ENCODE assay signal across 15 cellular contexts in the genomic region with DNA sequence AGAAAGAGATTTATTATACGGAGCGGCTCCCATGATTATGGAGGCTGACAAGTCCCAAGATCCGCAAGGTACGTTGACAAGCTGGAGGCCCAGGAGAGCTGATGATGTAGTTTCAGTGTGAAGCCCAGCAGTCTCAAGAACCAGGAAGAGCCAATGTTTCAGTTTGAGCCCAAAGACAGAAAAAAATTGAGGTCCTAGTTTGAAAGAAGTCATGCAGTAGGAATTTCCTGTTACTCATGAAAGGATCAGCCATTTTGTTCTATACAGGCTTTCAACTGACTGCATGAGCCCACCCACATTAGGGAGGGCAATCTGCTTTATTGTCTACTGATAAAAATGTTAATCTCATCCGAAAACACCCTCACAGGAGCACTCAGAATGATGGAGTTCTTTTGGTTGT. TPM values are rescaled to one million over a fixed set of nuclear protein-coding genes. Genes with fewer than 3 reads are reported as not detected.
DNase-seq lines count a peak whose midpoint lies in the region; ATAC-seq, FAIRE-seq and TF ChIP-seq lines count a peak whose summit lies in the region.
"Had no signal": no experiment of that assay in that cellular context is flagged by ENCODE, and none has a peak within 500 bp of the region (broad histone marks: within the 10 kb centered on the region; RNA-seq: fewer than 3 reads in every experiment).

No MANE protein-coding gene starts in this region.

- peak overlapping the region; percentile 84 for H2AFZ ChIP-seq in endothelial cell of umbilical vein (ENCODE audit: low read depth, low read length)

- H3K79me2 ChIP-seq in endothelial cell of umbilical vein (ENCODE audit: control insufficient read depth, insufficient read depth, low read length): no peaks in the 10 kb centered on the region

- no TSS peak for BruUV-seq in endothelial cell of umbilical vein (replicated peaks; lab: Mats Ljungman, UMichigan)

- peak overlapping the region; percentile 57 for H3K4me2 ChIP-seq in endothelial cell of umbilical vein (ENCODE audit: insufficient read depth, low read length)

- H3K9ac ChIP-seq in endothelial cell of umbilical vein (replicated peaks; ENCODE audit: extremely low read depth, insufficient read depth, low read length): peak overlapping the region; percentile 44

- POLR2A ChIA-PET in endothelial cell of umbilical vein (lab: Charles Lee): interaction anchor here (0.8 kb wide), 1 partner anchor 71 kb away, joined by 3 read pairs; no protein-coding TSS in a partner anchor

- FAIRE-seq in RCC 7860 (lab: Jason Lieb, UNC) (no peak), endothelial cell of umbilical vein (lab: Jason Lieb, UNC) (peak; percentile 92)

- peak; percentile 40 for DNase-seq in AG20443 (ENCODE audit: low spot score)
- peak; percentile 65 for DNase-seq in RCC 7860 (ENCODE audit: low spot score)
- DNase-seq in endothelial cell of umbilical vein (ENCODE audit: low read depth, low spot score): peak; percentile 88
- peak; percentile 21 for DNase-seq in myocyte (ENCODE audit: low read depth)
- no peak for DNase-seq in activated CD4-positive, alpha-beta T cell treated with anti-CD3 and anti-CD28 coated beads, Interleukin-2, amount 50 U/mL, for 1 hour
- no peak for DNase-seq in activated T-helper 1 cell treated with anti-CD3 and anti-CD28 coated beads, Interleukin-12 subunit alpha, Interleukin-12 subunit beta, Interleukin-2, Interleukin-4 antibody, amounts not matched to agents 30 ng/mL and 10 ng/mL and 1 ng/mL, durations not matched to agents 14 hours and 24 hours and 36 hours (ENCODE audit: low spot score)
- no peak for DNase-seq in NCI-H128 (lab: John Stamatoyannopoulos, UW; ENCODE audit: unreplicated experiment)
- DNase-seq: left cardiac atrium, NCI-H1105 treated with DMSO at 0.1 percent for 48 hours, NCI-H526 treated with DMSO at 0.1 percent for 48 hours, SHP77 treated with DMSO at 0.1 percent for 48 hours had no signal

- H3K27me3 ChIP-seq in endothelial cell of umbilical vein (ENCODE audit: control insufficient read depth in 2 of 2, insufficient read depth in 2 of 2, low read length in 2 of 2): no peaks in the 10 kb centered on the region
- H3K27me3 ChIP-seq: ascending aorta, neutrophil had no signal

- no peaks in the 10 kb centered on the region for H3K9me3 ChIP-seq in endothelial cell of umbilical vein (replicated peaks; ENCODE audit: control insufficient read depth, insufficient read depth, low read length)
- H3K9me3 ChIP-seq: neutrophil had no signal

- no peak for ATAC-seq in GM21381 (IDR thresholded peaks at IDR 0.05; ENCODE audit: unreplicated experiment)
- ATAC-seq: left cardiac atrium had no signal

- H3K36me3 Mint-ChIP-seq in activated T-helper 1 cell treated with anti-CD3 and anti-CD28 coated beads, Interleukin-12 subunit alpha, Interleukin-12 subunit beta, Interleukin-2, Interleukin-4 antibody, amounts not matched to agents 30 ng/mL and 10 ng/mL and 1 ng/mL, durations not matched to agents 14 hours and 24 hours and 36 hours (ENCODE audit: low read depth): no peaks in the 10 kb centered on the region

- no peaks in the 10 kb centered on the region for H3K36me3 ChIP-seq in endothelial cell of umbilical vein (ENCODE audit: control insufficient read depth in 2 of 2, extremely low read depth in 1 of 2, insufficient read depth in 2 of 2, low read length in 2 of 2)
- H3K36me3 ChIP-seq: ascending aorta, neutrophil had no signal

- H3K4me1 ChIP-seq in endothelial cell of umbilical vein (ENCODE audit: control insufficient read depth, extremely low read depth, insufficient read depth, low read length): peaks cover 20% of the 10 kb centered on the region
- H3K4me1 ChIP-seq: ascending aorta had no signal

- H3K27ac ChIP-seq in endothelial cell of umbilical vein (ENCODE audit: insufficient read depth, low read depth, low read length): peak overlapping the region; percentile 88
- H3K27ac ChIP-seq: ascending aorta, C4-2B, neutrophil had no signal

- H4K20me1 ChIP-seq in endothelial cell of umbilical vein (replicated peaks; ENCODE audit: control insufficient read depth, extremely low read depth, insufficient read depth, low read length): no peaks in the 10 kb centered on the region

- no peak for TF ChIP-seq POLR2A in endothelial cell of umbilical vein (IDR thresholded peaks at IDR 0.05; ENCODE audit: low read depth, low read length)

- H3K4me3 ChIP-seq in endothelial cell of umbilical vein (replicated peaks in 1 of 3; ENCODE audit: insufficient read depth in 1 of 3, low read depth in 1 of 3, low read length in 3 of 3): no peak overlapping the region
- H3K4me3 ChIP-seq: ascending aorta had no signal

- no peak for TF ChIP-seq CTCF in endothelial cell of umbilical vein (IDR thresholded peaks at IDR 0.05; ENCODE audit: extremely low read depth in 1 of 2, insufficient read depth in 1 of 2, low read depth in 1 of 2, low read length in 2 of 2)

- no peak overlapping the region for H3K4me3 Mint-ChIP-seq in activated T-helper 1 cell treated with anti-CD3 and anti-CD28 coated beads, Interleukin-12 subunit alpha, Interleukin-12 subunit beta, Interleukin-2, Interleukin-4 antibody, amounts not matched to agents 30 ng/mL and 10 ng/mL and 1 ng/mL, durations not matched to agents 14 hours and 24 hours and 36 hours

- no peaks in the 10 kb centered on the region for H3K27me3 Mint-ChIP-seq in activated T-helper 1 cell treated with anti-CD3 and anti-CD28 coated beads, Interleukin-12 subunit alpha, Interleukin-12 subunit beta, Interleukin-2, Interleukin-4 antibody, amounts not matched to agents 30 ng/mL and 10 ng/mL and 1 ng/mL, durations not matched to agents 14 hours and 24 hours and 36 hours (ENCODE audit: insufficient read depth)

- dilution Hi-C loops in endothelial cell of umbilical vein (cut with MboI; ENCODE audit: extremely low pct_ligation_motif_present, low sequenced_read_pairs): no loop called here

- H3K27ac Mint-ChIP-seq in activated T-helper 1 cell treated with anti-CD3 and anti-CD28 coated beads, Interleukin-12 subunit alpha, Interleukin-12 subunit beta, Interleukin-2, Interleukin-4 antibody, amounts not matched to agents 30 ng/mL and 10 ng/mL and 1 ng/mL, durations not matched to agents 14 hours and 24 hours and 36 hours: no peak overlapping the region

- H3K4me1 Mint-ChIP-seq in activated T-helper 1 cell treated with anti-CD3 and anti-CD28 coated beads, Interleukin-12 subunit alpha, Interleukin-12 subunit beta, Interleukin-2, Interleukin-4 antibody, amounts not matched to agents 30 ng/mL and 10 ng/mL and 1 ng/mL, durations not matched to agents 14 hours and 24 hours and 36 hours (ENCODE audit: low read depth): no peaks in the 10 kb centered on the region

- H3K9me3 Mint-ChIP-seq in activated T-helper 1 cell treated with anti-CD3 and anti-CD28 coated beads, Interleukin-12 subunit alpha, Interleukin-12 subunit beta, Interleukin-2, Interleukin-4 antibody, amounts not matched to agents 30 ng/mL and 10 ng/mL and 1 ng/mL, durations not matched to agents 14 hours and 24 hours and 36 hours: no peaks in the 10 kb centered on the region

- H3K9me1 ChIP-seq in endothelial cell of umbilical vein (replicated peaks; ENCODE audit: control insufficient read depth, extremely low read depth, insufficient read depth, low read length): no peaks in the 10 kb centered on the region

- CTCF ChIA-PET in endothelial cell of umbilical vein (lab: Charles Lee): interaction anchor here (1.4 to 2.2 kb wide), 4 partner anchors 11 to 67 kb away, joined by 3 to 10 read pairs (median 8); no protein-coding TSS in a partner anchor

- intact Hi-C loops in endothelial cell of umbilical vein (cut with micrococcal nuclease): loop anchor here (1.0 to 5.0 kb wide), 6 partner anchors 11 to 128 kb away; no protein-coding TSS in a partner anchor
- intact Hi-C loops in activated T-helper 1 cell treated with anti-CD3 and anti-CD28 coated beads, Interleukin-12 subunit alpha, Interleukin-12 subunit beta, Interleukin-2, Interleukin-4 antibody, amounts not matched to agents 30 ng/mL and 10 ng/mL and 1 ng/mL, durations not matched to agents 14 hours and 24 hours and 36 hours (cut with micrococcal nuclease): no loop called here

TF ChIP-seq in endothelial cell of umbilical vein, 7 proteins besides CTCF, POLR2A, EP300 and RAD21:
- TF ChIP-seq GATA2 (IDR thresholded peaks at IDR 0.05; ENCODE audit: insufficient read depth, insufficient read length, low read depth, low read length) (peak; percentile 16), EZH2 (IDR thresholded peaks at IDR 0.05; ENCODE audit: borderline replicate concordance, low read depth, low read length, severe bottlenecking) (no peak), POLR2AphosphoS5 (IDR thresholded peaks at IDR 0.05; ENCODE audit: insufficient read depth, low read depth, low read length) (peak; percentile 54), JUN (IDR thresholded peaks at IDR 0.05; ENCODE audit: borderline replicate concordance, insufficient read depth, insufficient read length, low read depth) (peak; percentile 93), FOS (IDR thresholded peaks at IDR 0.05; ENCODE audit: borderline replicate concordance, insufficient read depth, low read length) (peak; percentile 82), MYC (IDR thresholded peaks at IDR 0.05; ENCODE audit: low read depth, low read length) (no peak)
- TF ChIP-seq, protein P1, sequence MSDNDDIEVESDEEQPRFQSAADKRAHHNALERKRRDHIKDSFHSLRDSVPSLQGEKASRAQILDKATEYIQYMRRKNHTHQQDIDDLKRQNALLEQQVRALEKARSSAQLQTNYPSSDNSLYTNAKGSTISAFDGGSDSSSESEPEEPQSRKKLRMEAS (IDR thresholded peaks at IDR 0.05; ENCODE audit: insufficient read depth, insufficient read length): no peak

RNA-seq across cellular contexts. Expression of a gene that starts 51.5 kb away (rescaled TPM):
- total RNA-seq in endothelial cell of umbilical vein: 62.5 and 65.2 TPM in 2 replicates
- 50.7 and 60.3 TPM in 2 replicates for polyA plus RNA-seq in endothelial cell of umbilical vein
- polyA plus RNA-seq in endothelial cell of umbilical vein (2011; cell fraction: cytosol; rRNA removed): 40.0 and 41.2 TPM in 2 replicates
- 25.6 and 30.8 TPM in 2 replicates for polyA plus RNA-seq in endothelial cell of umbilical vein (2011; cell fraction: nucleus; rRNA removed)
- 43.2 and 65.7 TPM in 2 replicates for polyA plus RNA-seq in endothelial cell of umbilical vein (2012)
- 24.6 and 28.5 TPM in 2 replicates for polyA minus RNA-seq in endothelial cell of umbilical vein
- polyA minus RNA-seq in endothelial cell of umbilical vein (2011; cell fraction: cytosol; rRNA and poly(A)+ RNA removed): 6.2 TPM
- 22.4 and 22.6 TPM in 2 replicates for polyA minus RNA-seq in endothelial cell of umbilical vein (2011; cell fraction: nucleus; rRNA and poly(A)+ RNA removed)
- total RNA-seq in myocyte: 33.4 and 52.7 TPM in 2 replicates
- polyA plus RNA-seq in myocyte (2012): 31.3 TPM
- total RNA-seq in activated T-helper 1 cell treated with anti-CD3 and anti-CD28 coated beads, Interleukin-12 subunit alpha, Interleukin-12 subunit beta, Interleukin-2, Interleukin-4 antibody, amounts not matched to agents 30 ng/mL and 10 ng/mL and 1 ng/mL, durations not matched to agents 14 hours and 24 hours and 36 hours: 17.9 and 19.0 TPM in 2 replicates

Comparison
In these comparisons a context has a peak if more than half of its experiments do, and no peak if none do; other contexts are left out.
1. DNase-seq: peak in AG20443 (single experiment), RCC 7860 (single experiment), endothelial cell of umbilical vein (single experiment) and myocyte (single experiment); none in activated CD4-positive, alpha-beta T cell treated with anti-CD3 and anti-CD28 coated beads, Interleukin-2, amount 50 U/mL, for 1 hour (single experiment), activated T-helper 1 cell treated with anti-CD3 and anti-CD28 coated beads, Interleukin-12 subunit alpha, Interleukin-12 subunit beta, Interleukin-2, Interleukin-4 antibody, amounts not matched to agents 30 ng/mL and 10 ng/mL and 1 ng/mL, durations not matched to agents 14 hours and 24 hours and 36 hours (single experiment) and NCI-H128 (single experiment).